In genomic region chr1:58857673-58858343, GRCh38 we compare ENCODE assay signal across 8 cellular contexts.
DNase-seq lines count a peak whose midpoint lies in the region; ATAC-seq lines count a peak whose summit lies in the region.

No MANE protein-coding gene starts in this region.

- DNase-seq in activated T-cell treated with anti-CD3 and anti-CD28 coated beads, Interleukin-2, amount 50 U/mL, for 24 hours: peak; percentile 46
- DNase-seq in activated T-cell treated with anti-CD3 and anti-CD28 coated beads, Interleukin-2, amount 50 U/mL, for 1 hour: no peak
- peak; percentile 8 for DNase-seq in stimulated activated naive CD8-positive, alpha-beta T cell treated with anti-CD3 and anti-CD28 coated beads, Interleukin-15, Interleukin-2, amounts not matched to agents 100 U/mL and 50 U/mL, for 24 hours
- no peak for DNase-seq in head of caudate nucleus
- no peak for DNase-seq in NCI-H2029 (lab: John Stamatoyannopoulos, UW)
- DNase-seq in superior temporal gyrus (ENCODE audit: extremely low spot score): no peak

- peak; percentile 75 for ATAC-seq in HG02840 (IDR thresholded peaks at IDR 0.05; ENCODE audit: low FRiP score, unreplicated experiment)
- peak; percentile 74 for ATAC-seq in stimulated activated naive CD8-positive, alpha-beta T cell treated with anti-CD3 and anti-CD28 coated beads, Interleukin-15, Interleukin-2, amounts not matched to agents 100 U/mL and 50 U/mL, for 24 hours

- intact Hi-C loops in head of caudate nucleus (cut with DNase I): no loop called here

- H3K36me3 Mint-ChIP-seq in activated T-cell treated with anti-CD3 and anti-CD28 coated beads, Interleukin-2, amount 50 U/mL, for 24 hours (ENCODE audit: low read depth): no peaks in the 10 kb centered on the region
- H3K36me3 Mint-ChIP-seq in T-helper 1 cell treated with Interleukin-12 subunit alpha and Interleukin-12 subunit beta and Interleukin-4 antibody, amounts not matched to agents 30 μg/mL and 1 μg/mL, for 36 hours (ENCODE audit: low read depth): peaks cover 10% of the 10 kb centered on the region

- no peaks in the 10 kb centered on the region for H3K9me3 Mint-ChIP-seq in activated T-cell treated with anti-CD3 and anti-CD28 coated beads, Interleukin-2, amount 50 U/mL, for 24 hours
- H3K9me3 Mint-ChIP-seq in T-helper 1 cell treated with Interleukin-12 subunit alpha and Interleukin-12 subunit beta and Interleukin-4 antibody, amounts not matched to agents 30 μg/mL and 1 μg/mL, for 36 hours: no peaks in the 10 kb centered on the region

- no peaks in the 10 kb centered on the region for H3K27me3 Mint-ChIP-seq in activated T-cell treated with anti-CD3 and anti-CD28 coated beads, Interleukin-2, amount 50 U/mL, for 24 hours
- no peaks in the 10 kb centered on the region for H3K27me3 Mint-ChIP-seq in T-helper 1 cell treated with Interleukin-12 subunit alpha and Interleukin-12 subunit beta and Interleukin-4 antibody, amounts not matched to agents 30 μg/mL and 1 μg/mL, for 36 hours (ENCODE audit: low read depth)

- peaks cover 43% of the 10 kb centered on the region for H3K4me1 Mint-ChIP-seq in activated T-cell treated with anti-CD3 and anti-CD28 coated beads, Interleukin-2, amount 50 U/mL, for 24 hours (ENCODE audit: low read depth)
- peaks cover 57% of the 10 kb centered on the region for H3K4me1 Mint-ChIP-seq in T-helper 1 cell treated with Interleukin-12 subunit alpha and Interleukin-12 subunit beta and Interleukin-4 antibody, amounts not matched to agents 30 μg/mL and 1 μg/mL, for 36 hours (ENCODE audit: low read depth)

- peak overlapping the region; percentile 67 for H3K27ac Mint-ChIP-seq in activated T-cell treated with anti-CD3 and anti-CD28 coated beads, Interleukin-2, amount 50 U/mL, for 24 hours
- H3K27ac Mint-ChIP-seq in T-helper 1 cell treated with Interleukin-12 subunit alpha and Interleukin-12 subunit beta and Interleukin-4 antibody, amounts not matched to agents 30 μg/mL and 1 μg/mL, for 36 hours: peak overlapping the region; percentile 95

- H3K4me3 Mint-ChIP-seq in activated T-cell treated with anti-CD3 and anti-CD28 coated beads, Interleukin-2, amount 50 U/mL, for 24 hours: no peak overlapping the region
- H3K4me3 Mint-ChIP-seq in T-helper 1 cell treated with Interleukin-12 subunit alpha and Interleukin-12 subunit beta and Interleukin-4 antibody, amounts not matched to agents 30 μg/mL and 1 μg/mL, for 36 hours: peak overlapping the region; percentile 63

Comparison
In these comparisons a context has a peak if more than half of its experiments do, and no peak if none do; other contexts are left out.
1. DNase-seq: peak in activated T-cell treated with anti-CD3 and anti-CD28 coated beads, Interleukin-2, amount 50 U/mL, for 24 hours (single experiment) and stimulated activated naive CD8-positive, alpha-beta T cell treated with anti-CD3 and anti-CD28 coated beads, Interleukin-15, Interleukin-2, amounts not matched to agents 100 U/mL and 50 U/mL, for 24 hours (single experiment); none in activated T-cell treated with anti-CD3 and anti-CD28 coated beads, Interleukin-2, amount 50 U/mL, for 1 hour (single experiment), head of caudate nucleus (0 of 42), NCI-H2029 (single experiment) and superior temporal gyrus (single experiment).